In the genomic region with DNA sequence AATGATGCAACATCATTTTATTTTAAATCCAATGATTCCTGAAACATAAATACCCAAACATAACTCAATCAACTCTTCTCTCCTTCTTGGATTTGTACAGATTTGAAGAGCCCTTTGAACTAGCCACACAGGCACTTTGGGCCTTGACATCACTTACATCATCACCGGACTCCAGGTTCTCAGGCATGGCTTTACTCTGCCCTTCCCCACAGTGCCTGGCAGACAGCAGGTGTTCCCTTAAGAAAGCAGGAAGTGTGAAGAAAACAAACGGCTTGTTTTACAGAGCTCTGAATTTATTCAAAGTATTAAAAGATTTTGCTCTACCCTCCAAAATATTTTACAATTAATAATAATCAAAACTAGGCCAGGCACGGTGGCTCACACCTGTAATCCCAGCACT, we compare ENCODE assay signal across 20 cellular contexts. TPM values are rescaled to one million over a fixed set of nuclear protein-coding genes. Genes with fewer than 3 reads are reported as not detected.
"Had no signal": no experiment of that assay in that cellular context is flagged by ENCODE, and none has a peak within 500 bp of the region (broad histone marks: within the 10 kb centered on the region; RNA-seq: fewer than 3 reads in every experiment).

No MANE protein-coding gene starts in this region.

- H3K9me3 ChIP-seq: gastrocnemius medialis, heart right ventricle, left ventricle myocardium inferior, prostate gland, spleen, tibial nerve had no signal

- ATAC-seq: activated T-cell treated with anti-CD3 and anti-CD28 coated beads, Interleukin-2, amount 50 U/mL, for 72 hours; gastrocnemius medialis; heart right ventricle; sciatic nerve; stimulated activated memory B cell treated with anti-CD40 and anti-IgM and Interleukin-4, amounts not matched to agents 10 μg/mL and 1 μg/mL and 100 μg/mL, for 72 hours had no signal

- H3K27me3 ChIP-seq: brain microvascular endothelial cell, gastrocnemius medialis, heart right ventricle, spleen, tibial nerve had no signal

- H3K4me3 ChIP-seq: gastrocnemius medialis, heart right ventricle, left ventricle myocardium inferior, prostate gland, spleen, tibial nerve had no signal

- H3K4me3 Mint-ChIP-seq: activated naive CD8-positive, alpha-beta T cell treated with anti-CD3 and anti-CD28 coated beads for 36 hours; activated T-cell treated with anti-CD3 and anti-CD28 coated beads, Interleukin-2, amount 50 U/mL, for 72 hours; nephron; stimulated activated memory B cell treated with anti-CD40 and anti-IgM and Interleukin-4, amounts not matched to agents 10 μg/mL and 1 μg/mL and 100 μg/mL, for 72 hours had no signal

- H3K27ac Mint-ChIP-seq: activated naive CD8-positive, alpha-beta T cell treated with anti-CD3 and anti-CD28 coated beads for 36 hours; activated T-cell treated with anti-CD3 and anti-CD28 coated beads, Interleukin-2, amount 50 U/mL, for 72 hours; nephron; stimulated activated memory B cell treated with anti-CD40 and anti-IgM and Interleukin-4, amounts not matched to agents 10 μg/mL and 1 μg/mL and 100 μg/mL, for 72 hours had no signal

- DNase-seq: activated CD4-positive, alpha-beta T cell treated with anti-CD3 and anti-CD28 coated beads for 1 hour; activated CD4-positive, alpha-beta T cell treated with anti-CD3 and anti-CD28 coated beads, Interleukin-2, amount 50 U/mL, for 48 hours; activated gamma-delta T cell treated with Interleukin-2 at 50 U/mL for 16 hours; activated naive CD8-positive, alpha-beta T cell treated with anti-CD3 and anti-CD28 coated beads for 36 hours; activated T-cell treated with anti-CD3 and anti-CD28 coated beads, Interleukin-2, amount 50 U/mL, for 72 hours; brain microvascular endothelial cell; effector memory CD4-positive, alpha-beta T cell; gastrocnemius medialis; heart right ventricle; islet precursor cell; left ventricle myocardium inferior; mesenchymal stem cell; occipital lobe; spleen; stimulated activated CD4-positive, alpha-beta T cell treated with anti-CD3 and anti-CD28 coated beads, Interleukin-1b, Interleukin-23, amount 100 ng/mL, for 48 hours had no signal

- H3K4me1 ChIP-seq: gastrocnemius medialis, heart right ventricle, left ventricle myocardium inferior, prostate gland, tibial nerve had no signal

- H3K27me3 Mint-ChIP-seq: activated naive CD8-positive, alpha-beta T cell treated with anti-CD3 and anti-CD28 coated beads for 36 hours; stimulated activated memory B cell treated with anti-CD40 and anti-IgM and Interleukin-4, amounts not matched to agents 10 μg/mL and 1 μg/mL and 100 μg/mL, for 72 hours had no signal

- H3K27ac ChIP-seq: brain microvascular endothelial cell, gastrocnemius medialis, heart right ventricle, left ventricle myocardium inferior, prostate gland, tibial nerve had no signal

- H3K36me3 ChIP-seq: brain microvascular endothelial cell, gastrocnemius medialis, heart right ventricle, left ventricle myocardium inferior, prostate gland, spleen, tibial nerve had no signal

- H3K9me3 Mint-ChIP-seq: activated naive CD8-positive, alpha-beta T cell treated with anti-CD3 and anti-CD28 coated beads for 36 hours; activated T-cell treated with anti-CD3 and anti-CD28 coated beads, Interleukin-2, amount 50 U/mL, for 72 hours; nephron; stimulated activated memory B cell treated with anti-CD40 and anti-IgM and Interleukin-4, amounts not matched to agents 10 μg/mL and 1 μg/mL and 100 μg/mL, for 72 hours had no signal

- H3K4me1 Mint-ChIP-seq: nephron had no signal

- H3K36me3 Mint-ChIP-seq: activated naive CD8-positive, alpha-beta T cell treated with anti-CD3 and anti-CD28 coated beads for 36 hours; stimulated activated memory B cell treated with anti-CD40 and anti-IgM and Interleukin-4, amounts not matched to agents 10 μg/mL and 1 μg/mL and 100 μg/mL, for 72 hours had no signal

RNA-seq across cellular contexts. Expression of a gene that starts 54.8 kb away (rescaled TPM):
- total RNA-seq: activated naive CD8-positive, alpha-beta T cell treated with anti-CD3 and anti-CD28 coated beads for 36 hours; gastrocnemius medialis; heart right ventricle; left ventricle myocardium inferior; occipital lobe; sciatic nerve had no signal
